In genomic region chr6:163808231-163808630, GRCh38 we compare ENCODE assay signal across 21 cellular contexts.
DNase-seq lines count a peak whose midpoint lies in the region; ATAC-seq, FAIRE-seq and TF ChIP-seq lines count a peak whose summit lies in the region.
"Had no signal": no experiment of that assay in that cellular context is flagged by ENCODE, and none has a peak within 500 bp of the region (broad histone marks: within the 10 kb centered on the region; RNA-seq: fewer than 3 reads in every experiment).

No MANE protein-coding gene starts in this region.

- H3K27me3 ChIP-seq in K562 (ENCODE audit: control insufficient read depth in 2 of 2, insufficient read depth in 2 of 2, low read length in 2 of 2), result peaks cover 0 to 4% of the 10 kb centered on the region in 2 experiments; a peak in 2 of 5 replicates
- H3K27me3 ChIP-seq: BE2C, BLaER1 had no signal

- POLR2A ChIA-PET in K562 (lab: Yijun Ruan, JAX), result interaction anchor here (0.7 kb wide), 1 partner anchor 33 kb away, joined by 3 read pairs; no protein-coding TSS in a partner anchor

- in situ Hi-C loops in K562 (cut with MboI), result no loop called here

- H3K4me3 ChIP-seq in K562, result no peak overlapping the region
- H3K4me3 ChIP-seq: BLaER1 had no signal

- WGBS in K562 (ENCODE audit: insufficient coverage, low coverage, missing lambda C conversion rate), result 46% methylated on average over 6 of the region's 6 CpGs

- H3K4me1 ChIP-seq in K562 (replicated peaks in 1 of 2; ENCODE audit: control insufficient read depth in 2 of 2, insufficient read depth in 2 of 2, low read length in 2 of 2), result peaks cover 0 to 3% of the 10 kb centered on the region in 2 experiments; a peak in 2 of 5 replicates

- H3K27ac ChIP-seq in K562 (ENCODE audit: extremely low read depth, low read depth, low read length), result no peak overlapping the region
- H3K27ac ChIP-seq: BLaER1 had no signal

- peak overlapping the region; percentile 27; the same call in 1 of the 2 replicates for H3K4me2 ChIP-seq in K562 (ENCODE audit: insufficient read depth, low read length)
- H3K4me2 ChIP-seq: BLaER1 had no signal

- H3K9me3 ChIP-seq in K562 (replicated peaks; ENCODE audit: control insufficient read depth, insufficient read depth, low read depth, low read length), result no peaks in the 10 kb centered on the region
- H3K9me3 ChIP-seq: BE2C, BLaER1 had no signal

- H3K9me1 ChIP-seq in K562 (ENCODE audit: control insufficient read depth, insufficient read depth, low read length), result no peaks in the 10 kb centered on the region

- no peaks in the 10 kb centered on the region for H4K20me1 ChIP-seq in K562 (replicated peaks; ENCODE audit: control insufficient read depth, insufficient read depth, low read length)
- H4K20me1 ChIP-seq: BLaER1 had no signal

- no peak for TF ChIP-seq CTCF in K562 (IDR thresholded peaks at IDR 0.05 in 2 of 3, conservative IDR thresholded peaks at IDR 0.05 in 1 of 3; ENCODE audit: insufficient read depth in 2 of 3, low read depth in 1 of 3, low read length in 3 of 3)

- FAIRE-seq in K562 (lab: Jason Lieb, UNC), result peak; percentile 35
- FAIRE-seq: A204.1, G401.6 had no signal

- TF ChIP-seq POLR2A in K562 (conservative IDR thresholded peaks at IDR 0.05), result no peak

- no peaks in the 10 kb centered on the region for H3K79me2 ChIP-seq in K562 (ENCODE audit: control insufficient read depth, insufficient read depth, low read length)

- peak; percentile 63 to 77 for DNase-seq in NCI-H524 (lab: John Stamatoyannopoulos, UW)
- peak; percentile 95 for DNase-seq in NCI-H82 (lab: John Stamatoyannopoulos, UW)
- peak; percentile 99 for DNase-seq in SK-N-DZ (ENCODE audit: low spot score)
- DNase-seq in K562 (ENCODE audit: extremely low read depth in 1 of 4, low spot score in 3 of 4), result no peak
- no peak for DNase-seq in occipital lobe (lab: John Stamatoyannopoulos, UW)
- no peak for DNase-seq in posterior vena cava (ENCODE audit: low spot score)
- DNase-seq in effector CD4-positive, alpha-beta T cell, result no peak
- DNase-seq: 8988T; ACHN; BE2C; C1 segment of cervical spinal cord; CD4-positive, alpha-beta memory T cell; CD4-positive, CD25-positive, alpha-beta regulatory T cell; CD8-positive, alpha-beta memory T cell; COR-L47; DMS79 treated with DMSO at 0.1 percent for 48 hours; GF-D8 had no signal

- peak; percentile 12; the same call in 2 of the 3 replicates for ATAC-seq in K562
- ATAC-seq in GM18519 (IDR thresholded peaks at IDR 0.05; ENCODE audit: low FRiP score, unreplicated experiment), result no peak

- peak overlapping the region; percentile 80 for H2AFZ ChIP-seq in K562 (ENCODE audit: low read depth, low read length)

- no TSS peak for BruUV-seq in K562 (replicated peaks; lab: Mats Ljungman, UMichigan)

- intact Hi-C loops in K562 (cut with micrococcal nuclease) (no loop called here), posterior vena cava (cut with DNase I) (no loop called here)

- no peak for TF ChIP-seq RAD21 in K562 (CRISPR knock-in tag; conservative IDR thresholded peaks at IDR 0.05 in 1 of 2, IDR thresholded peaks at IDR 0.05 in 1 of 2)

- CTCF ChIA-PET in K562 (lab: Yijun Ruan, JAX; ENCODE audit: low intra/inter-chr PET ratio), result no interaction called here

- H3K36me3 ChIP-seq in K562 (ENCODE audit: control insufficient read depth, insufficient read depth, low read length), result no peaks in the 10 kb centered on the region
- H3K36me3 ChIP-seq: BE2C, BLaER1 had no signal

- no peak for TF ChIP-seq EP300 in K562 (IDR thresholded peaks at IDR 0.05; ENCODE audit: low read length)

- H3K9ac ChIP-seq in K562 (ENCODE audit: insufficient read depth in 1 of 2, low read depth in 2 of 2, low read length in 2 of 2), result no peak overlapping the region
- H3K9ac ChIP-seq: BLaER1 had no signal

TF ChIP-seq in K562, 482 proteins besides CTCF, POLR2A, EP300 and RAD21:
- TF ChIP-seq KDM2B (CRISPR knock-in tag; IDR thresholded peaks at IDR 0.05), result no peak
- no peak for TF ChIP-seq HMG20A (CRISPR knock-in tag; conservative IDR thresholded peaks at IDR 0.05)
- TF ChIP-seq NFIC (IDR thresholded peaks at IDR 0.05), result no peak
- no peak for TF ChIP-seq NONO (IDR thresholded peaks at IDR 0.05; ENCODE audit: low read depth in 2 of 2, low read length in 1 of 2)

Comparison
In these comparisons a context has a peak if more than half of its experiments do, and no peak if none do; other contexts are left out.
1. DNase-seq: peak in NCI-H524 (2 of 2), NCI-H82 (single experiment) and SK-N-DZ (single experiment); none in K562 (0 of 4), occipital lobe (single experiment), posterior vena cava (single experiment) and effector CD4-positive, alpha-beta T cell (single experiment).